Comparison of ENCODE assay signal across 8 cellular contexts in the genomic region with DNA sequence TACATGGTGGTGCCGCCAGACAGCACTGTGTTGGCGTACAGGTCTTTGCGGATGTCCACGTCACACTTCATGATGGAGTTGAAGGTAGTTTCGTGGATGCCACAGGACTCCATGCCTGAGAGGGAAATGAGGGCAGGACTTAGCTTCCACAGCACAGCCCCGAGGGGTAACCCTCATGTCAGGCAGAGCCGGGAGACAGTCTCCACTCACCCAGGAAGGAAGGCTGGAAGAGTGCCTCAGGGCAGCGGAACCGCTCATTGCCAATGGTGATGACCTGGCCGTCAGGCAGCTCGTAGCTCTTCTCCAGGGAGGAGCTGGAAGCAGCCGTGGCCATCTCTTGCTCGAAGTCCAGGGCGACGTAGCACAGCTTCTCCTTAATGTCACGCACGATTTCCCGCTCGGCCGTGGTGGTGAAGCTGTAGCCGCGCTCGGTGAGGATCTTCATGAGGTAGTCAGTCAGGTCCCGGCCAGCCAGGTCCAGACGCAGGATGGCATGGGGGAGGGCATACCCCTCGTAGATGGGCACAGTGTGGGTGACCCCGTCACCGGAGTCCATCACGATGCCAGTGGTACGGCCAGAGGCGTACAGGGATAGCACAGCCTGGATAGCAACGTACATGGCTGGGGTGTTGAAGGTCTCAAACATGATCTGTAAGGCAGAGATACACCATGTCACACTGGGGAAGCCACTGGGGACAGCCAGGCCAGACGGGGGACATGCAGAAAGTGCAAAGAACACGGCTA. TPM values are rescaled to one million over a fixed set of nuclear protein-coding genes. Genes with fewer than 3 reads are reported as not detected.
A peak's percentile ranks its signal among the peaks of the same experiment; 100 is the strongest.
DNase-seq lines count a peak whose midpoint lies in the region; ATAC-seq and TF ChIP-seq lines count a peak whose summit lies in the region.

No MANE protein-coding gene starts in this region.

- POLR2A ChIA-PET in CD4-positive, alpha-beta memory T cell (lab: Charles Lee; ENCODE audit: partially characterized antibody), result interaction anchor here (0.7 to 1.9 kb wide), 16 partner anchors 8 to 307 kb away, joined by 3 to 13 read pairs (median 4); a partner anchor contains a TSS

- H3K27me3 ChIP-seq in CD4-positive, alpha-beta memory T cell (ENCODE audit: insufficient read depth, low read length), result no peaks in the 10 kb centered on the region
- H3K27me3 ChIP-seq in OCI-LY1 (ENCODE audit: insufficient read depth, low read length) (no peaks in the 10 kb centered on the region), iPS DF 6.9 (ENCODE audit: control insufficient read depth, insufficient read depth, low read length) (no peaks in the 10 kb centered on the region), spleen (replicated peaks in 1 of 7) (no peaks in the 10 kb centered on the region)

- no peaks in the 10 kb centered on the region for H3K27me3 Mint-ChIP-seq in CD4-positive, alpha-beta memory T cell

- H4K20me1 ChIP-seq in OCI-LY1 (ENCODE audit: insufficient read depth, low read length), result no peaks in the 10 kb centered on the region

- H3K4me3 Mint-ChIP-seq in CD4-positive, alpha-beta memory T cell, result peak overlapping the region; percentile 91 to 99 (median 98)

- WGBS in iPS DF 6.9 (ENCODE audit: insufficient coverage, insufficient read length), result no CpG with 5 or more reads among the region's 34 CpGs
- WGBS in spleen, 5 donors, result 3 to 22% (median 18%) methylated on average over 12 to 34 of the region's 34 CpGs

- peak overlapping the region; percentile 32 to 78 for H3K4me3 ChIP-seq in CD4-positive, alpha-beta memory T cell (ENCODE audit: low read length in 2 of 2)
- H3K4me3 ChIP-seq in OCI-LY1 (ENCODE audit: low read depth, low read length, poor library complexity, severe bottlenecking) (peak overlapping the region; percentile 73), iPS DF 6.9 (ENCODE audit: low read length) (peak overlapping the region; percentile 96; the same call in 1 of the 2 replicates), spleen (peak overlapping the region; percentile 99 to 100 (median 100))

- H3K9ac ChIP-seq in OCI-LY1 (ENCODE audit: low read length), result peak overlapping the region; percentile 96

- H3F3A ChIP-seq in OCI-LY1 (ENCODE audit: insufficient read depth, low read length), result peaks cover 45% of the 10 kb centered on the region

- H3K27ac ChIP-seq in CD4-positive, alpha-beta memory T cell (ENCODE audit: low read depth, low read length), result peak overlapping the region; percentile 69
- peak overlapping the region; percentile 96 for H3K27ac ChIP-seq in OCI-LY1 (ENCODE audit: low read depth, low read length, poor library complexity, severe bottlenecking)
- no peak overlapping the region for H3K27ac ChIP-seq in iPS DF 6.9 (ENCODE audit: low read length)
- peak overlapping the region; percentile 97 to 100 (median 100) for H3K27ac ChIP-seq in spleen

- no peaks in the 10 kb centered on the region for H3K79me2 ChIP-seq in OCI-LY1 (ENCODE audit: insufficient read depth, low read length)

- H3K4me1 ChIP-seq in CD4-positive, alpha-beta memory T cell (ENCODE audit: insufficient read depth, low read length), result peaks cover 29% of the 10 kb centered on the region
- H3K4me1 ChIP-seq in OCI-LY1 (ENCODE audit: insufficient read depth, low read length, severe bottlenecking) (peaks cover 40% of the 10 kb centered on the region), iPS DF 6.9 (ENCODE audit: control insufficient read depth, insufficient read depth, low read length) (peaks cover 10% of the 10 kb centered on the region), spleen (peaks cover 32 to 86% (median 58%) of the 10 kb centered on the region in 6 donors)

- intact Hi-C loops in CD4-positive, alpha-beta memory T cell (cut with micrococcal nuclease), result loop anchor here (1.0 kb wide), 1 partner anchor 176 kb away; no protein-coding TSS in a partner anchor
- intact Hi-C loops in spleen (cut with DNase I; ENCODE audit: low total_unique reads), result no loop called here

- CTCF ChIA-PET in CD4-positive, alpha-beta memory T cell (lab: Charles Lee; ENCODE audit: partially characterized antibody), result interaction anchor here (1.2 kb wide), 1 partner anchor 26 kb away, joined by 5 read pairs; no protein-coding TSS in a partner anchor

- ATAC-seq in esophagus mucosa, result no peak

- peak overlapping the region; percentile 82 for H3K4me2 ChIP-seq in OCI-LY1 (ENCODE audit: low read length)

- peaks cover 34% of the 10 kb centered on the region for H3K36me3 ChIP-seq in CD4-positive, alpha-beta memory T cell (ENCODE audit: insufficient read depth, low read length)
- H3K36me3 ChIP-seq in OCI-LY1 (ENCODE audit: insufficient read depth, low read length) (peaks cover 66% of the 10 kb centered on the region), iPS DF 6.9 (ENCODE audit: control insufficient read depth, insufficient read depth, low read length) (peaks cover 47% of the 10 kb centered on the region), spleen (peaks cover 14 to 66% (median 42%) of the 10 kb centered on the region in 6 donors)

- peak overlapping the region; percentile 93 to 99 (median 98) for H3K27ac Mint-ChIP-seq in CD4-positive, alpha-beta memory T cell

- H3K9me2 ChIP-seq in OCI-LY1 (ENCODE audit: low read depth, low read length), result no peaks in the 10 kb centered on the region

- peak in 1 of 3 donors; percentile 7 for TF ChIP-seq POLR2A in spleen (IDR thresholded peaks at IDR 0.05)

- peak; percentile 55 to 76 (median 61) for DNase-seq in CD4-positive, alpha-beta memory T cell
- DNase-seq in amniotic epithelial cell (ENCODE audit: low read depth), result peak; percentile 53
- no peak for DNase-seq in iPS DF 6.9 (ENCODE audit: low read depth, low spot score)
- peak; percentile 87 for DNase-seq in spleen
- no peak for DNase-seq in D341Med (ENCODE audit: low spot score)
- DNase-seq in GM03348 (ENCODE audit: low spot score), result no peak

- no peak overlapping the region for H2AFZ ChIP-seq in OCI-LY1 (ENCODE audit: low read length)

- TF ChIP-seq CTCF in OCI-LY1 (IDR thresholded peaks at IDR 0.05; ENCODE audit: low read length) (no peak), spleen (IDR thresholded peaks at IDR 0.05 in 8 of 11, conservative IDR thresholded peaks at IDR 0.05 in 3 of 11) (no peak)

- peaks cover 0 to 31% (median 0%) of the 10 kb centered on the region in 8 donors for H3K9me3 Mint-ChIP-seq in CD4-positive, alpha-beta memory T cell

- peaks cover 22 to 70% (median 44%) of the 10 kb centered on the region in 4 donors for H3K4me1 Mint-ChIP-seq in CD4-positive, alpha-beta memory T cell

- H3K9me3 ChIP-seq in CD4-positive, alpha-beta memory T cell (ENCODE audit: control insufficient read depth in 1 of 2, low read length in 2 of 2), result no peaks in the 10 kb centered on the region
- no peaks in the 10 kb centered on the region for H3K9me3 ChIP-seq in OCI-LY1 (ENCODE audit: low read length)
- no peaks in the 10 kb centered on the region for H3K9me3 ChIP-seq in iPS DF 6.9 (ENCODE audit: control insufficient read depth, insufficient read depth, low read length)
- no peaks in the 10 kb centered on the region for H3K9me3 ChIP-seq in spleen

- peaks cover 36 to 57% of the 10 kb centered on the region in 2 donors for H3K36me3 Mint-ChIP-seq in CD4-positive, alpha-beta memory T cell

RNA-seq across cellular contexts. Expression of a gene that starts 2.2 kb away (rescaled TPM):
- 1,000 to 10,000 TPM; 2,333 to 2,422 TPM for total RNA-seq in CD4-positive, alpha-beta memory T cell
- polyA plus RNA-seq in CD4-positive, alpha-beta memory T cell, result over 10,000 TPM; 12,401 to 16,420 TPM
- 1,000 to 10,000 TPM; 3,529 to 8,565 (median 4,739) TPM for total RNA-seq in spleen
- 1,000 to 10,000 TPM; 5,220 to 6,605 (median 5,389) TPM for polyA plus RNA-seq in spleen
- total RNA-seq in esophagus mucosa, result 3,468 TPM

RNA-seq across cellular contexts. Expression of a gene that starts 14.6 kb away (rescaled TPM):
- 10 to 100 TPM; 10.8 to 10.9 TPM for total RNA-seq in CD4-positive, alpha-beta memory T cell
- 1 to 10 TPM in 1 of 2 donors, under 1 TPM in 1; 0.34 to 2.1 TPM for polyA plus RNA-seq in CD4-positive, alpha-beta memory T cell
- total RNA-seq in spleen, result 10 to 100 TPM in 4 of 7 donors, 1 to 10 TPM in 3; 7.8 to 11.7 (median 10.2) TPM
- polyA plus RNA-seq in spleen, result 1 to 10 TPM in 2 of 3 donors, under 1 TPM in 1; 0.59 to 2.3 (median 1.0) TPM
- 9.4 TPM for total RNA-seq in esophagus mucosa

Comparison
In these comparisons a context has a peak if more than half of its experiments do, and no peak if none do; other contexts are left out.
1. DNase-seq: peak in CD4-positive, alpha-beta memory T cell (5 of 5), amniotic epithelial cell (single experiment) and spleen (single experiment); none in iPS DF 6.9 (single experiment), D341Med (single experiment) and GM03348 (single experiment).
2. Peak in every context shown above with its lines, with median percentiles within 50 percentile points of each other: H3K4me3 ChIP-seq.